ENCODE assay signal across 8 cellular contexts in genomic region chr14:96796851-96797187, GRCh38. TPM values are rescaled to one million over a fixed set of nuclear protein-coding genes. Genes with fewer than 3 reads are reported as not detected.
A peak's percentile ranks its signal among the peaks of the same experiment; 100 is the strongest.
DNase-seq lines count a peak whose midpoint lies in the region; ATAC-seq and TF ChIP-seq lines count a peak whose summit lies in the region.

No MANE protein-coding gene starts in this region.

- H3K27ac Mint-ChIP-seq in WTC11: no peak overlapping the region

- H3K27me3 Mint-ChIP-seq in WTC11 (ENCODE audit: low read depth): peaks cover 6% of the 10 kb centered on the region; the same call in 1 of the 2 replicates

- no peak overlapping the region for H3K14ac ChIP-seq in mesenchymal stem cell (ENCODE audit: low read length in 2 of 2)

- H3K4me1 ChIP-seq in BE2C (no peaks in the 10 kb centered on the region; the same call in 1 of the 2 replicates), mesenchymal stem cell (ENCODE audit: control insufficient read depth, insufficient read depth, low read depth, low read length) (peaks cover 3% of the 10 kb centered on the region)

- no peaks in the 10 kb centered on the region for H3K27me3 ChIP-seq in BE2C
- H3K27me3 ChIP-seq in mesenchymal stem cell (ENCODE audit: control insufficient read depth in 1 of 2, insufficient read depth in 1 of 2, low read length in 2 of 2): peaks cover 0 to 10% of the 10 kb centered on the region in 2 experiments

- no peak overlapping the region for H2AFZ ChIP-seq in mesenchymal stem cell (ENCODE audit: low read depth, low read length)

- H2BK12ac ChIP-seq in mesenchymal stem cell (ENCODE audit: low read length in 2 of 2): no peak overlapping the region

- DNase-seq in BE2C (no peak), WTC11 (ENCODE audit: low spot score) (no peak), mesenchymal stem cell (no peak), T-helper 9 cell (no peak), D341Med (ENCODE audit: low spot score) (no peak)

- no peaks in the 10 kb centered on the region for H3K9me3 Mint-ChIP-seq in WTC11

- H3K9ac ChIP-seq in mesenchymal stem cell (ENCODE audit: low read length): no peak overlapping the region

- H3K36me3 ChIP-seq in BE2C (no peaks in the 10 kb centered on the region), mesenchymal stem cell (ENCODE audit: control insufficient read depth in 1 of 2, insufficient read depth in 2 of 2, low read depth in 1 of 2, low read length in 2 of 2) (no peaks in the 10 kb centered on the region)

- H3K4me3 ChIP-seq in BE2C (ENCODE audit: low read depth, low read length): peak overlapping the region; percentile 10
- H3K4me3 ChIP-seq in mesenchymal stem cell (ENCODE audit: insufficient read depth in 1 of 2, low read depth in 1 of 2, low read length in 2 of 2): peak overlapping the region in 1 of 2 experiments; percentile 48

- H3K4me2 ChIP-seq in mesenchymal stem cell (ENCODE audit: low read length, poor library complexity, severe bottlenecking): peak overlapping the region; percentile 56

- CTCF ChIA-PET in WTC11 (lab: Charles Lee): interaction anchor here (1.0 to 4.3 kb wide), 2 partner anchors 55 to 56 kb away, joined by 3 to 15 read pairs; no protein-coding TSS in a partner anchor

- H3K9me3 ChIP-seq in BE2C (no peaks in the 10 kb centered on the region), mesenchymal stem cell (ENCODE audit: control insufficient read depth, low read length) (no peaks in the 10 kb centered on the region)

- no peak overlapping the region for H3K27ac ChIP-seq in mesenchymal stem cell (ENCODE audit: low read length, poor library complexity, severe bottlenecking)

- no peak overlapping the region for H2BK120ac ChIP-seq in mesenchymal stem cell (ENCODE audit: low read depth, low read length)

- H3K79me1 ChIP-seq in mesenchymal stem cell (replicated peaks; ENCODE audit: low read length, poor library complexity, severe bottlenecking): peaks cover 8% of the 10 kb centered on the region

- H4K8ac ChIP-seq in mesenchymal stem cell (ENCODE audit: low read length): no peak overlapping the region

- H3K4me1 Mint-ChIP-seq in WTC11: peaks cover 22% of the 10 kb centered on the region

- H2BK15ac ChIP-seq in mesenchymal stem cell (ENCODE audit: low read depth, poor library complexity, severe bottlenecking): no peak overlapping the region

- peak overlapping the region; percentile 48 for H3K4me3 Mint-ChIP-seq in WTC11

- peak; percentile 37 for ATAC-seq in GM19452 (IDR thresholded peaks at IDR 0.05; ENCODE audit: unreplicated experiment)
- no peak for ATAC-seq in WTC11
- ATAC-seq in GM21528 (IDR thresholded peaks at IDR 0.05; ENCODE audit: low FRiP score, unreplicated experiment): no peak
- no peak for ATAC-seq in GM21367 (IDR thresholded peaks at IDR 0.05; ENCODE audit: unreplicated experiment)

- POLR2A ChIA-PET in WTC11 (lab: Charles Lee): interaction anchor here (1.0 to 1.2 kb wide), 3 partner anchors 9 to 56 kb away, joined by 3 to 5 read pairs (median 4); no protein-coding TSS in a partner anchor

- 3% methylated on average over 2 of the region's 4 CpGs for WGBS in mesenchymal stem cell

- no peak overlapping the region for H3K23ac ChIP-seq in mesenchymal stem cell (ENCODE audit: low read length in 2 of 2)

- H3K4ac ChIP-seq in mesenchymal stem cell (ENCODE audit: low read depth in 1 of 2, low read length in 2 of 2): no peak overlapping the region

- H2AK5ac ChIP-seq in mesenchymal stem cell (ENCODE audit: low read length, severe bottlenecking): no peak overlapping the region

- no peak overlapping the region for H3K18ac ChIP-seq in mesenchymal stem cell (ENCODE audit: low read depth in 1 of 2, low read length in 2 of 2)

- no peaks in the 10 kb centered on the region for H3K36me3 Mint-ChIP-seq in WTC11

- H2BK5ac ChIP-seq in mesenchymal stem cell (ENCODE audit: low read depth, low read length, poor library complexity, severe bottlenecking): no peak overlapping the region

- no peak overlapping the region for H4K91ac ChIP-seq in mesenchymal stem cell (ENCODE audit: low read length)

- no peak for TF ChIP-seq CTCF in BE2C (IDR thresholded peaks at IDR 0.05; ENCODE audit: low read depth, low read length)
- TF ChIP-seq CTCF in WTC11 (IDR thresholded peaks at IDR 0.05): no peak

TF ChIP-seq in WTC11, 78 proteins besides CTCF, POLR2A, EP300 and RAD21 (continues in another document):
- TF ChIP-seq GTF2I (CRISPR knock-in tag; conservative IDR thresholded peaks at IDR 0.05) (no peak), AFF4 (CRISPR knock-in tag; IDR thresholded peaks at IDR 0.05; ENCODE audit: borderline replicate concordance) (no peak), ATF1 (CRISPR knock-in tag; IDR thresholded peaks at IDR 0.05) (no peak), E2F5 (CRISPR knock-in tag; IDR thresholded peaks at IDR 0.05) (no peak), USF2 (CRISPR knock-in tag; IDR thresholded peaks at IDR 0.05) (no peak), FOXK1 (CRISPR knock-in tag; IDR thresholded peaks at IDR 0.05) (no peak), GABPB1 (CRISPR knock-in tag; IDR thresholded peaks at IDR 0.05) (no peak), RELA (CRISPR knock-in tag; IDR thresholded peaks at IDR 0.05; ENCODE audit: borderline replicate concordance) (no peak), CBFB (CRISPR knock-in tag; IDR thresholded peaks at IDR 0.05; ENCODE audit: low read depth) (no peak), NFE2L1 (CRISPR knock-in tag; IDR thresholded peaks at IDR 0.05) (no peak), CDX4 (CRISPR knock-in tag; IDR thresholded peaks at IDR 0.05; ENCODE audit: borderline replicate concordance) (no peak), JAZF1 (CRISPR knock-in tag; IDR thresholded peaks at IDR 0.05) (no peak), RORB (CRISPR knock-in tag; IDR thresholded peaks at IDR 0.05) (no peak), OVOL2 (CRISPR knock-in tag; IDR thresholded peaks at IDR 0.05; ENCODE audit: borderline replicate concordance) (no peak), SMAD3 (CRISPR knock-in tag; IDR thresholded peaks at IDR 0.05; ENCODE audit: borderline replicate concordance) (no peak), ZNF317 (CRISPR knock-in tag; IDR thresholded peaks at IDR 0.05; ENCODE audit: borderline replicate concordance, low read depth) (no peak)

RNA-seq across cellular contexts. Expression of gene VRK1, which starts 0.4 kb away (rescaled TPM):
- 8.1 TPM for polyA plus RNA-seq in BE2C (2012; ENCODE audit: insufficient read depth, insufficient read length, low read depth)
- total RNA-seq in WTC11 (2021): 67.3 to 73.6 TPM (median 69.6 TPM) in 3 replicates
- polyA plus RNA-seq in mesenchymal stem cell (2013, experiment 1 of 2): 7.0 TPM
- polyA plus RNA-seq in mesenchymal stem cell (2013, experiment 2 of 2): 6.9 TPM
